10 cellular contexts compared by ENCODE assay signal in genomic region chr22:29523761-29524160, GRCh38. TPM values are rescaled to one million over a fixed set of nuclear protein-coding genes. Genes with fewer than 3 reads are reported as not detected.
"Had no signal": no experiment of that assay in that cellular context is flagged by ENCODE, and none has a peak within 500 bp of the region (broad histone marks: within the 10 kb centered on the region; RNA-seq: fewer than 3 reads in every experiment).

No MANE protein-coding gene starts in this region.

- H3K4me1 ChIP-seq: SJCRH30 had no signal

- H3K4me3 ChIP-seq: SJCRH30 had no signal

- H3K27me3 ChIP-seq: SJCRH30 had no signal

- DNase-seq: KG1, NCI-H1092 treated with DMSO at 0.1 percent for 48 hours, NCI-H187 treated with DMSO at 0.1 percent for 48 hours, NCI-H2029 treated with DMSO at 0.1 percent for 48 hours, NCI-H446 treated with DMSO at 0.1 percent for 48 hours, SHP77 treated with DMSO at 0.1 percent for 48 hours had no signal

- H3K9me3 ChIP-seq: SJCRH30 had no signal

- H3K27ac ChIP-seq: SJCRH30 had no signal

RNA-seq across cellular contexts. Expression of gene NEFH, which starts 43.7 kb away (rescaled TPM):
- total RNA-seq: HT-29, M059J, PC-3, SJCRH30 had no signal
